In the genomic region with DNA sequence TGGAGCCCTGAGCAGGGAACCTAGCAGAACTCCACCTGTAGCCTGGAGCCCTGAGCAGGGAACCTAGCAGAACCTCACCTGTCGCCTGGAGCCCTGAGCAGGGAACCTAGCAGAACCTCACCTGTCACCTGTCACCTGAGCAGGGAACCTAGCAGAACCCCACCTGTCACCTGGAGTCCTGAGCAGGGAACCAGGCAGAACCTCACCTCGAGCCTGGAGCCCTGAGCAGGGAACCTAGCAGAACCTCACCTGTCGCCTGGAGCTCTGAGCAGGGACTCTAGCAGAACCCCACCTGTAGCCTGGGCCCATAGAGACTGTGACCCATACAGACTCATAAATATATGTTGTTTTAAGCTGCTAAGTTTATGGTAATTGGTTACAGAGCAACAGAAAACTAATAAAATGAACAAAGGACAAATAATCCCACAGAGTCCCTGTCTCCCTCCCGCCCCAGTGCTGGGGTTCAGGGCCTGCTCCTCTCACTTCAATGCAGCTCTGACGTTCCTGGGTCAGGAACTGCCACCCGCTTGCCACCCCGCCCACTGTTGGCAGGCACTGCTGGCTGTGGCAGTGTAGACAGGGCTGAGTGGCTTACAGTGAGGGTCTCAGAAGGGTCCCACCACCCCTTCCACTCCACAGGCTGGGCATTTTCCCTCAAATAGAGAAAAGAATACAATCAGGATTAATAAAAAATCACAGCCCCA, we compare ENCODE assay signal across 16 cellular contexts.
DNase-seq lines count a peak whose midpoint lies in the region; ATAC-seq and TF ChIP-seq lines count a peak whose summit lies in the region.
"Had no signal": no experiment of that assay in that cellular context is flagged by ENCODE, and none has a peak within 500 bp of the region (broad histone marks: within the 10 kb centered on the region; RNA-seq: fewer than 3 reads in every experiment).

No MANE protein-coding gene starts in this region.

- peaks cover 24% of the 10 kb centered on the region for H3K4me1 Mint-ChIP-seq in memory B cell
- H3K4me1 Mint-ChIP-seq in stimulated activated effector memory CD8-positive, alpha-beta T cell treated with anti-CD3 and anti-CD28 coated beads, Interleukin-12 subunit alpha, Interleukin-12 subunit beta, amount 100 ng/mL, for 72 hours, result peaks cover 66% of the 10 kb centered on the region

- no peak overlapping the region for H3K9ac ChIP-seq in OCI-LY3 (ENCODE audit: low read length)
- H3K9ac ChIP-seq: GM23248 had no signal

- H3K79me2 ChIP-seq in OCI-LY3 (ENCODE audit: low read length), result 0 out of 2 replicates have a peak, but pooled peaks cover 2% of the 10 kb centered on the region

- peaks cover 4% of the 10 kb centered on the region; the same call in 1 of the 2 replicates for H3K9me3 ChIP-seq in OCI-LY3 (ENCODE audit: insufficient read depth, low read length)

- ATAC-seq in memory B cell (ENCODE audit: low read depth) (no peak), HG03039 (IDR thresholded peaks at IDR 0.05; ENCODE audit: unreplicated experiment) (no peak), HG02840 (IDR thresholded peaks at IDR 0.05; ENCODE audit: low FRiP score, unreplicated experiment) (no peak)
- ATAC-seq in stimulated activated effector memory CD8-positive, alpha-beta T cell treated with anti-CD3 and anti-CD28 coated beads, Interleukin-12 subunit alpha, Interleukin-12 subunit beta, amount 100 ng/mL, for 72 hours, result no peak

- peaks cover 55% of the 10 kb centered on the region for H4K20me1 ChIP-seq in OCI-LY3 (ENCODE audit: insufficient read depth, low read length)

- H3K27me3 ChIP-seq in OCI-LY3 (ENCODE audit: low read depth, low read length), result no peaks in the 10 kb centered on the region

- H3K9me3 Mint-ChIP-seq in memory B cell, result peaks cover 6% of the 10 kb centered on the region
- H3K9me3 Mint-ChIP-seq in stimulated activated effector memory CD8-positive, alpha-beta T cell treated with anti-CD3 and anti-CD28 coated beads, Interleukin-12 subunit alpha, Interleukin-12 subunit beta, amount 100 ng/mL, for 72 hours, result no peaks in the 10 kb centered on the region

- no peak overlapping the region for H2AFZ ChIP-seq in OCI-LY3 (ENCODE audit: low read depth, low read length)
- H2AFZ ChIP-seq: GM23248, PC-9 had no signal

- peak; percentile 50 for DNase-seq in activated effector memory CD4-positive, alpha-beta T cell treated with anti-CD3 and anti-CD28 coated beads, Interleukin-2, amount 50 U/mL, for 16 hours
- no peak for DNase-seq in activated effector memory CD4-positive, alpha-beta T cell treated with Interleukin-2 at 50 U/mL for 16 hours
- DNase-seq in memory B cell (ENCODE audit: low spot score in 2 of 2), result no peak
- no peak for DNase-seq in stimulated activated effector memory CD8-positive, alpha-beta T cell treated with anti-CD3 and anti-CD28 coated beads, Interleukin-12 subunit alpha, Interleukin-12 subunit beta, amount 100 ng/mL, for 72 hours (ENCODE audit: low spot score in 2 of 2)
- no peak for DNase-seq in activated CD8-positive, alpha-beta memory T cell treated with anti-CD3 and anti-CD28 coated beads for 24 hours
- DNase-seq: DMS 273 treated with DMSO at 0.1 percent for 48 hours, GF-D8, HCEC 1CT, NCI-H1417, NCI-H187 treated with DMSO at 0.1 percent for 48 hours, NCI-H774, PC-9 had no signal

- no peaks in the 10 kb centered on the region for H3K27me3 Mint-ChIP-seq in memory B cell

- 0 out of 2 replicates have a peak overlapping the region, but pooled peaks have one; percentile 0 for H3K4me3 ChIP-seq in OCI-LY3 (ENCODE audit: low read length)
- H3K4me3 ChIP-seq: GM23248, PC-9 had no signal

- no peak overlapping the region for H3K4me3 Mint-ChIP-seq in memory B cell
- no peak overlapping the region for H3K4me3 Mint-ChIP-seq in stimulated activated effector memory CD8-positive, alpha-beta T cell treated with anti-CD3 and anti-CD28 coated beads, Interleukin-12 subunit alpha, Interleukin-12 subunit beta, amount 100 ng/mL, for 72 hours

- H3K27ac Mint-ChIP-seq in memory B cell, result peak overlapping the region; percentile 72
- peak overlapping the region; percentile 47 for H3K27ac Mint-ChIP-seq in stimulated activated effector memory CD8-positive, alpha-beta T cell treated with anti-CD3 and anti-CD28 coated beads, Interleukin-12 subunit alpha, Interleukin-12 subunit beta, amount 100 ng/mL, for 72 hours

- H3K27ac ChIP-seq in OCI-LY3 (ENCODE audit: low read length), result no peak overlapping the region
- H3K27ac ChIP-seq: GM23248, PC-9 had no signal

- H3K4me2 ChIP-seq in OCI-LY3 (ENCODE audit: low read length), result peak overlapping the region; percentile 41
- H3K4me2 ChIP-seq: PC-9 had no signal

- peaks cover 24% of the 10 kb centered on the region for H3K4me1 ChIP-seq in OCI-LY3 (ENCODE audit: low read length)

- no peak for TF ChIP-seq CTCF in OCI-LY3 (IDR thresholded peaks at IDR 0.05; ENCODE audit: low read depth, low read length)

- peaks cover 52% of the 10 kb centered on the region for H3K36me3 Mint-ChIP-seq in memory B cell
- H3K36me3 Mint-ChIP-seq in stimulated activated effector memory CD8-positive, alpha-beta T cell treated with anti-CD3 and anti-CD28 coated beads, Interleukin-12 subunit alpha, Interleukin-12 subunit beta, amount 100 ng/mL, for 72 hours, result peaks cover 41% of the 10 kb centered on the region

- peaks cover 68% of the 10 kb centered on the region for H3K36me3 ChIP-seq in OCI-LY3 (replicated peaks; ENCODE audit: low read depth, low read length)
